In genomic region chr9:124259273-124260078, GRCh38 we compare ENCODE assay signal across 8 cellular contexts. TPM values are rescaled to one million over a fixed set of nuclear protein-coding genes. Genes with fewer than 3 reads are reported as not detected.
DNase-seq lines count a peak whose midpoint lies in the region; ATAC-seq and TF ChIP-seq lines count a peak whose summit lies in the region.

No MANE protein-coding gene starts in this region.

- no peaks in the 10 kb centered on the region for H3K9me3 ChIP-seq in CD8-positive, alpha-beta T cell (ENCODE audit: low read length)
- no peaks in the 10 kb centered on the region for H3K9me3 ChIP-seq in right cardiac atrium (ENCODE audit: control insufficient read depth, low read length)

- intact Hi-C loops in CD8-positive, alpha-beta T cell (cut with DNase I, micrococcal nuclease), result no loop called here
- intact Hi-C loops in right cardiac atrium (cut with DNase I), result loop anchor here in 1 of 4 donors (5.0 kb wide), 1 partner anchor 37 kb away; no protein-coding TSS in a partner anchor
- intact Hi-C loops in sciatic nerve (cut with DNase I), result no loop called here

- TF ChIP-seq CTCF in CD8-positive, alpha-beta T cell (IDR thresholded peaks at IDR 0.05), result no peak

- peaks cover 37% of the 10 kb centered on the region for H3K27me3 Mint-ChIP-seq in CD8-positive, alpha-beta T cell (ENCODE audit: low read depth)
- peaks cover 40% of the 10 kb centered on the region for H3K27me3 Mint-ChIP-seq in activated naive CD8-positive, alpha-beta T cell treated with anti-CD3 and anti-CD28 coated beads, Interleukin-2, amount 10 ng/mL, durations not matched to agents 7 days and 5 days

- H3K4me1 Mint-ChIP-seq in CD8-positive, alpha-beta T cell (ENCODE audit: low read depth), result peaks cover 14% of the 10 kb centered on the region
- peaks cover 29% of the 10 kb centered on the region for H3K4me1 Mint-ChIP-seq in activated naive CD8-positive, alpha-beta T cell treated with anti-CD3 and anti-CD28 coated beads, Interleukin-2, amount 10 ng/mL, durations not matched to agents 7 days and 5 days

- peak overlapping the region; percentile 92 for H3K4me3 Mint-ChIP-seq in CD8-positive, alpha-beta T cell
- peak overlapping the region; percentile 86 for H3K4me3 Mint-ChIP-seq in activated naive CD8-positive, alpha-beta T cell treated with anti-CD3 and anti-CD28 coated beads, Interleukin-2, amount 10 ng/mL, durations not matched to agents 7 days and 5 days

- peaks cover 4% of the 10 kb centered on the region for H3K27me3 ChIP-seq in CD8-positive, alpha-beta T cell (ENCODE audit: insufficient read depth, low read length)
- H3K27me3 ChIP-seq in right cardiac atrium (ENCODE audit: control insufficient read depth, insufficient read depth), result no peaks in the 10 kb centered on the region

- no peaks in the 10 kb centered on the region for H3K9me3 Mint-ChIP-seq in CD8-positive, alpha-beta T cell
- H3K9me3 Mint-ChIP-seq in activated naive CD8-positive, alpha-beta T cell treated with anti-CD3 and anti-CD28 coated beads, Interleukin-2, amount 10 ng/mL, durations not matched to agents 7 days and 5 days, result no peaks in the 10 kb centered on the region

- no peaks in the 10 kb centered on the region for H3K4me1 ChIP-seq in CD8-positive, alpha-beta T cell (ENCODE audit: insufficient read depth, low read length)
- H3K4me1 ChIP-seq in right cardiac atrium (ENCODE audit: control insufficient read depth, insufficient read depth, low read length), result peaks cover 24% of the 10 kb centered on the region

- CTCF ChIA-PET in CD8-positive, alpha-beta T cell (lab: Charles Lee), result no interaction called here

- DNase-seq in CD8-positive, alpha-beta T cell, result no peak
- DNase-seq in HuH-7.5 (ENCODE audit: low spot score) (peak; percentile 74), right cardiac atrium (peak; percentile 83 to 90 (median 85)), sciatic nerve (ENCODE audit: low spot score) (peak; percentile 92), NCI-H526 treated with DMSO at 0.1 percent for 48 hours (lab: John Stamatoyannopoulos, UW) (no peak)
- no peak for DNase-seq in activated naive CD8-positive, alpha-beta T cell treated with anti-CD3 and anti-CD28 coated beads, Interleukin-2, amount 10 ng/mL, durations not matched to agents 7 days and 5 days
- no peak for DNase-seq in activated CD4-positive, alpha-beta T cell treated with anti-CD3 and anti-CD28 coated beads, Interleukin-2, amount 50 U/mL, for 1 hour
- DNase-seq in activated CD4-positive, alpha-beta T cell treated with anti-CD3 and anti-CD28 coated beads for 4 hours, result no peak

- H3K36me3 Mint-ChIP-seq in CD8-positive, alpha-beta T cell, result no peaks in the 10 kb centered on the region
- peaks cover 3% of the 10 kb centered on the region for H3K36me3 Mint-ChIP-seq in activated naive CD8-positive, alpha-beta T cell treated with anti-CD3 and anti-CD28 coated beads, Interleukin-2, amount 10 ng/mL, durations not matched to agents 7 days and 5 days

- H3K36me3 ChIP-seq in CD8-positive, alpha-beta T cell (ENCODE audit: insufficient read depth, low read length), result no peaks in the 10 kb centered on the region

- H3K27ac ChIP-seq in CD8-positive, alpha-beta T cell (ENCODE audit: low read depth, low read length), result no peak overlapping the region
- peak overlapping the region; percentile 92 for H3K27ac ChIP-seq in right cardiac atrium (ENCODE audit: low read length)

- ATAC-seq in CD8-positive, alpha-beta T cell, result no peak
- ATAC-seq in activated naive CD8-positive, alpha-beta T cell treated with anti-CD3 and anti-CD28 coated beads, Interleukin-2, amount 10 ng/mL, durations not matched to agents 7 days and 5 days (ENCODE audit: low read depth), result no peak
- ATAC-seq in right cardiac atrium, result peak; percentile 53 to 66
- ATAC-seq in sciatic nerve, result peak; percentile 65

- no peak overlapping the region for H3K4me3 ChIP-seq in CD8-positive, alpha-beta T cell (ENCODE audit: low read depth, low read length)
- H3K4me3 ChIP-seq in right cardiac atrium (ENCODE audit: low read length), result peak overlapping the region; percentile 95

- WGBS in right cardiac atrium, result 20% methylated on average over 22 of the region's 22 CpGs

- POLR2A ChIA-PET in CD8-positive, alpha-beta T cell (lab: Charles Lee), result no interaction called here
- POLR2A ChIA-PET in activated naive CD8-positive, alpha-beta T cell treated with anti-CD3 and anti-CD28 coated beads, Interleukin-2, amount 10 ng/mL, durations not matched to agents 7 days and 5 days (lab: Charles Lee), result interaction anchor here (0.9 kb wide), 1 partner anchor 29 kb away, joined by 3 read pairs; no protein-coding TSS in a partner anchor

- H3K27ac Mint-ChIP-seq in CD8-positive, alpha-beta T cell, result no peak overlapping the region
- H3K27ac Mint-ChIP-seq in activated naive CD8-positive, alpha-beta T cell treated with anti-CD3 and anti-CD28 coated beads, Interleukin-2, amount 10 ng/mL, durations not matched to agents 7 days and 5 days, result no peak overlapping the region

RNA-seq across cellular contexts. Expression of gene NEK6, which starts 1.7 kb away (rescaled TPM):
- 1 to 10 TPM; 2.0 to 2.5 TPM for total RNA-seq in CD8-positive, alpha-beta T cell
- total RNA-seq in activated naive CD8-positive, alpha-beta T cell treated with anti-CD3 and anti-CD28 coated beads, Interleukin-2, amount 10 ng/mL, durations not matched to agents 7 days and 5 days, result 10 to 100 TPM in 1 of 2 experiments, 1 to 10 TPM in 1; 8.1 to 10.9 TPM
- total RNA-seq in right cardiac atrium (10 to 100 TPM; 12.0 to 19.2 (median 15.6) TPM), sciatic nerve (103 TPM)
- polyA plus RNA-seq in right cardiac atrium, result 4.7 TPM

Comparison
In these comparisons a context has a peak if more than half of its experiments do, and no peak if none do; other contexts are left out.
1. ATAC-seq: peak in right cardiac atrium (2 of 2) and sciatic nerve (single experiment); none in CD8-positive, alpha-beta T cell (single experiment) and activated naive CD8-positive, alpha-beta T cell treated with anti-CD3 and anti-CD28 coated beads, Interleukin-2, amount 10 ng/mL, durations not matched to agents 7 days and 5 days (single experiment).
2. DNase-seq: peak in HuH-7.5 (single experiment), right cardiac atrium (3 of 3) and sciatic nerve (single experiment); none in CD8-positive, alpha-beta T cell (0 of 7), activated naive CD8-positive, alpha-beta T cell treated with anti-CD3 and anti-CD28 coated beads, Interleukin-2, amount 10 ng/mL, durations not matched to agents 7 days and 5 days (single experiment), NCI-H526 treated with DMSO at 0.1 percent for 48 hours (single experiment), activated CD4-positive, alpha-beta T cell treated with anti-CD3 and anti-CD28 coated beads, Interleukin-2, amount 50 U/mL, for 1 hour (single experiment) and activated CD4-positive, alpha-beta T cell treated with anti-CD3 and anti-CD28 coated beads for 4 hours (0 of 2).